In the genomic region with DNA sequence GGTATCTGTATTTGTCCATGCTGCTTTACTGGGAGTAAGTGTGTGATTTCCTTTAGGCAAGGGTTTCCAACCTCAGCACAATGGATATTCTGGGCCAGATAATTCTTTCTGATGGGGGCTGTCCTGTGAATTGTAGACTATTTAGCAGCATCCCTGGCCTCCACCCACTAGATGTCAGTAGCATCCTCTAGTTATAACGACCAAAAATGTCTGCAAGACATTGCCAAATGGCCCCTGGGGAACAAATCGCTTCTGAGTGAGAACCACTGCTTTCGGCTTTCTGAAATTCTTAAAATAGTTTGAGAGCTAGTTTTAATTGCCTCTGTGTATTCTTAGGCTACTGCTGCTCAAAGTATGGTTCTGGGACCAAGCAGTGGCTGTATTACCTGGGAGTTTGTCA, we compare ENCODE assay signal across 11 cellular contexts.
DNase-seq lines count a peak whose midpoint lies in the region; ATAC-seq and TF ChIP-seq lines count a peak whose summit lies in the region.
"Had no signal": no experiment of that assay in that cellular context is flagged by ENCODE, and none has a peak within 500 bp of the region (broad histone marks: within the 10 kb centered on the region; RNA-seq: fewer than 3 reads in every experiment).

No MANE protein-coding gene starts in this region.

- no peak overlapping the region for H3K4me3 ChIP-seq in neural cell (ENCODE audit: low read length)
- H3K4me3 ChIP-seq: A549, SJSA1 had no signal

- no peak overlapping the region for H3K9ac ChIP-seq in neural cell (ENCODE audit: low read length)

- H4K20me1 ChIP-seq in neural cell (ENCODE audit: insufficient read depth): no peaks in the 10 kb centered on the region

- no peaks in the 10 kb centered on the region for H3K9me2 ChIP-seq in neural cell (ENCODE audit: insufficient read depth, low read length)

- no peaks in the 10 kb centered on the region for H3K36me3 ChIP-seq in neural cell (ENCODE audit: insufficient read depth, low read length)
- H3K36me3 ChIP-seq: SJSA1 had no signal

- H3K27ac ChIP-seq in angular gyrus (ENCODE audit: low read depth, low read length) (peak overlapping the region; percentile 73), neural cell (ENCODE audit: low read length) (peak overlapping the region; percentile 74)
- H3K27ac ChIP-seq: A549, SJSA1 had no signal

- H3K27me3 ChIP-seq in neural cell (ENCODE audit: insufficient read depth, low read depth, low read length): no peaks in the 10 kb centered on the region
- H3K27me3 ChIP-seq: SJSA1 had no signal

- ATAC-seq in HG03103 (IDR thresholded peaks at IDR 0.05; ENCODE audit: low read depth, unreplicated experiment): peak; percentile 68
- ATAC-seq: A549 had no signal

- H3F3A ChIP-seq in neural cell (ENCODE audit: insufficient read depth, low read length, poor library complexity, severe bottlenecking): no peaks in the 10 kb centered on the region

- no peak overlapping the region for H2AFZ ChIP-seq in neural cell (ENCODE audit: low read depth, low read length)

- DNase-seq in DMS53 (lab: John Stamatoyannopoulos, UW) (peak; percentile 18), DMS53 treated with DMSO at 0.1 percent for 48 hours (lab: John Stamatoyannopoulos, UW; ENCODE audit: unreplicated experiment) (no peak), cerebellum (ENCODE audit: low spot score) (no peak), SIG-M5 (lab: John Stamatoyannopoulos, UW) (no peak), NCI-H2171 (lab: John Stamatoyannopoulos, UW) (no peak)
- DNase-seq: stimulated activated naive B cell treated with anti-CD40 and anti-IgM and Interleukin-4, amounts not matched to agents 10 μg/mL and 1 μg/mL and 100 μg/mL, for 72 hours had no signal

- peak; percentile 39 for TF ChIP-seq CTCF in neural cell (IDR thresholded peaks at IDR 0.05; ENCODE audit: poor library complexity, severe bottlenecking)

- no peaks in the 10 kb centered on the region for H3K9me3 ChIP-seq in neural cell (ENCODE audit: low read length)
- H3K9me3 ChIP-seq: A549, SJSA1 had no signal

- no peak for TF ChIP-seq EP300 in neural cell (conservative IDR thresholded peaks at IDR 0.05; ENCODE audit: poor library complexity, severe bottlenecking)

- no peak overlapping the region for H3K4me2 ChIP-seq in neural cell (ENCODE audit: low read length)
- H3K4me2 ChIP-seq: A549 had no signal

- no peak for TF ChIP-seq RAD21 in neural cell (conservative IDR thresholded peaks at IDR 0.05)

- H3K79me2 ChIP-seq in neural cell (replicated peaks; ENCODE audit: insufficient read depth, low read length): no peaks in the 10 kb centered on the region

TF ChIP-seq in neural cell, 6 proteins besides CTCF, POLR2A, EP300 and RAD21:
- TF ChIP-seq TAF1 (IDR thresholded peaks at IDR 0.05; ENCODE audit: low read depth) (no peak), POLR2AphosphoS5 (IDR thresholded peaks at IDR 0.05) (no peak), EZH2 (IDR thresholded peaks at IDR 0.05; ENCODE audit: borderline replicate concordance, insufficient read depth, low read length, poor library complexity, severe bottlenecking) (no peak), MXI1 (conservative IDR thresholded peaks at IDR 0.05; ENCODE audit: poor library complexity, severe bottlenecking) (no peak), SMC3 (conservative IDR thresholded peaks at IDR 0.05; ENCODE audit: poor library complexity) (no peak)
- TF ChIP-seq, protein P1, sequence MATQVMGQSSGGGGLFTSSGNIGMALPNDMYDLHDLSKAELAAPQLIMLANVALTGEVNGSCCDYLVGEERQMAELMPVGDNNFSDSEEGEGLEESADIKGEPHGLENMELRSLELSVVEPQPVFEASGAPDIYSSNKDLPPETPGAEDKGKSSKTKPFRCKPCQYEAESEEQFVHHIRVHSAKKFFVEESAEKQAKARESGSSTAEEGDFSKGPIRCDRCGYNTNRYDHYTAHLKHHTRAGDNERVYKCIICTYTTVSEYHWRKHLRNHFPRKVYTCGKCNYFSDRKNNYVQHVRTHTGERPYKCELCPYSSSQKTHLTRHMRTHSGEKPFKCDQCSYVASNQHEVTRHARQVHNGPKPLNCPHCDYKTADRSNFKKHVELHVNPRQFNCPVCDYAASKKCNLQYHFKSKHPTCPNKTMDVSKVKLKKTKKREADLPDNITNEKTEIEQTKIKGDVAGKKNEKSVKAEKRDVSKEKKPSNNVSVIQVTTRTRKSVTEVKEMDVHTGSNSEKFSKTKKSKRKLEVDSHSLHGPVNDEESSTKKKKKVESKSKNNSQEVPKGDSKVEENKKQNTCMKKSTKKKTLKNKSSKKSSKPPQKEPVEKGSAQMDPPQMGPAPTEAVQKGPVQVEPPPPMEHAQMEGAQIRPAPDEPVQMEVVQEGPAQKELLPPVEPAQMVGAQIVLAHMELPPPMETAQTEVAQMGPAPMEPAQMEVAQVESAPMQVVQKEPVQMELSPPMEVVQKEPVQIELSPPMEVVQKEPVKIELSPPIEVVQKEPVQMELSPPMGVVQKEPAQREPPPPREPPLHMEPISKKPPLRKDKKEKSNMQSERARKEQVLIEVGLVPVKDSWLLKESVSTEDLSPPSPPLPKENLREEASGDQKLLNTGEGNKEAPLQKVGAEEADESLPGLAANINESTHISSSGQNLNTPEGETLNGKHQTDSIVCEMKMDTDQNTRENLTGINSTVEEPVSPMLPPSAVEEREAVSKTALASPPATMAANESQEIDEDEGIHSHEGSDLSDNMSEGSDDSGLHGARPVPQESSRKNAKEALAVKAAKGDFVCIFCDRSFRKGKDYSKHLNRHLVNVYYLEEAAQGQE (IDR thresholded peaks at IDR 0.05; ENCODE audit: borderline replicate concordance): no peak
